In the genomic region with DNA sequence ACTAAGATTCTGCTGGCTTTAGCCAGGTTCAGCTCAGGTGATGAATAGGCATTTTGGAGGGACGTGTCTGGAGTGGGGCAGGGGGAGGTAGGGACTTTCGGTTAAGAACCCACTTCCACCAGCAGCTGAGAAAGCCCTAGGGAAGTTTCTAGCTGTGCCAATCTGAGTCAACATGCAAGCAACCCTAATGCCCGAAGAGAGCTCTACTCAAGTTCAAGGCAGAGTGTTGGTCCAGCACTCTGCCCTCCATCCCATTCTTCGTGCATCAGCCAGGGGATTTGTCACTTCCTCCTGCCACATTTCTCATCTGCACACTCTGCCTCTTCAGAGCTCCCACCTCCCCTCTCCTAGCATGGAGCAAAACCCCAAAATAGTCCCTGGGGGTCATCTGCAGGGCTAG, we compare ENCODE assay signal across 18 cellular contexts.
"Had no signal": no experiment of that assay in that cellular context is flagged by ENCODE, and none has a peak within 500 bp of the region (broad histone marks: within the 10 kb centered on the region; RNA-seq: fewer than 3 reads in every experiment).

No MANE protein-coding gene starts in this region.

- ATAC-seq: effector memory CD8-positive, alpha-beta T cell; gastrocnemius medialis; left lung; lower lobe of right lung; natural killer cell treated with Interleukin-12 subunit alpha and Interleukin-12 subunit beta and Interleukin-15 and Interleukin-18, amount 100 ng/mL, for 72 hours; stimulated activated memory B cell treated with anti-CD40 and anti-IgM and Interleukin-4, amounts not matched to agents 10 μg/mL and 1 μg/mL and 100 μg/mL, for 72 hours had no signal

- H3K4me1 ChIP-seq: esophagus muscularis mucosa, gastrocnemius medialis, lower lobe of right lung, transverse colon had no signal

- H3K36me3 ChIP-seq: esophagus muscularis mucosa, gastrocnemius medialis, left lung, lower lobe of right lung, spleen, stomach, thoracic aorta, transverse colon had no signal

- H3K9me3 ChIP-seq: esophagus muscularis mucosa, gastrocnemius medialis, left lung, lower lobe of right lung, spleen, stomach, thoracic aorta, transverse colon had no signal

- H3K4me3 ChIP-seq: esophagus muscularis mucosa, gastrocnemius medialis, left lung, lower lobe of right lung, spleen, stomach, thoracic aorta, transverse colon had no signal

- H3K27ac ChIP-seq: epithelial cell of prostate, esophagus muscularis mucosa, gastrocnemius medialis, lower lobe of right lung, stomach, thoracic aorta, transverse colon had no signal

- H3K27me3 ChIP-seq: esophagus muscularis mucosa, gastrocnemius medialis, left lung, spleen, stomach, transverse colon had no signal

- DNase-seq: effector memory CD8-positive, alpha-beta T cell; gastrocnemius medialis; islet precursor cell; left lung; lower lobe of right lung; posterior cingulate gyrus; spleen; stimulated activated CD4-positive, alpha-beta T cell treated with anti-CD3 and anti-CD28 coated beads, Interleukin-15, amount 100 ng/mL, for 24 hours; stimulated activated CD4-positive, alpha-beta T cell treated with anti-CD3 and anti-CD28 coated beads, Interleukin-1b, Interleukin-23, amount 100 ng/mL, for 48 hours; stimulated activated CD4-positive, alpha-beta T cell treated with anti-CD3 and anti-CD28 coated beads, Interleukin-4, amount 100 ng/mL, for 24 hours; stomach; substantia nigra; transverse colon had no signal
